22 cellular contexts compared by ENCODE assay signal in genomic region chr4:185369729-185370128, GRCh38.
"Had no signal": no experiment of that assay in that cellular context is flagged by ENCODE, and none has a peak within 500 bp of the region (broad histone marks: within the 10 kb centered on the region; RNA-seq: fewer than 3 reads in every experiment).

No MANE protein-coding gene starts in this region.

- DNase-seq: activated CD4-positive, alpha-beta T cell treated with anti-CD3 and anti-CD28 coated beads for 1 hour; activated CD4-positive, alpha-beta T cell treated with anti-CD3 and anti-CD28 coated beads, Interleukin-2, amount 50 U/mL, for 1 hour; activated gamma-delta T cell treated with Interleukin-2 at 50 U/mL for 16 hours; activated T-cell treated with anti-CD3 and anti-CD28 coated beads, Interleukin-2, amount 50 U/mL, for 1 hour; foreskin melanocyte; kidney; naive thymus-derived CD8-positive, alpha-beta T cell; stimulated activated CD4-positive, alpha-beta T cell treated with anti-CD3 and anti-CD28 coated beads, Interleukin-4, amount 100 ng/mL, for 4 hours; T-cell; tibial artery; WERI-Rb-1 had no signal

- H3K27ac ChIP-seq: ascending aorta, breast epithelium, coronary artery, epithelial cell of prostate, tibial artery, WERI-Rb-1 had no signal

- H3K4me3 Mint-ChIP-seq: activated naive CD4-positive, alpha-beta T cell treated with anti-CD3 and anti-CD28 coated beads, Interleukin-2, amount 50 U/mL, for 24 hours; central memory CD8-positive, alpha-beta T cell; mesothelial cell of epicardium; naive thymus-derived CD8-positive, alpha-beta T cell; stimulated activated naive CD8-positive, alpha-beta T cell treated with anti-CD3 and anti-CD28 coated beads, Interleukin-15, Interleukin-2, amounts not matched to agents 100 ng/mL and 50 ng/mL, for 24 hours; T-cell; T-helper 2 cell treated with Interferon-gamma antibody and Interleukin-4, amounts not matched to agents 5 μg/mL and 100 μg/mL, for 36 hours had no signal

- H3K9me3 ChIP-seq: ascending aorta, breast epithelium, tibial artery had no signal

- H3K27ac Mint-ChIP-seq: activated naive CD4-positive, alpha-beta T cell treated with anti-CD3 and anti-CD28 coated beads, Interleukin-2, amount 50 U/mL, for 24 hours; mesothelial cell of epicardium; naive thymus-derived CD8-positive, alpha-beta T cell; progenitor cell of endocrine pancreas; stimulated activated naive CD8-positive, alpha-beta T cell treated with anti-CD3 and anti-CD28 coated beads, Interleukin-15, Interleukin-2, amounts not matched to agents 100 ng/mL and 50 ng/mL, for 24 hours; T-cell; T-helper 2 cell treated with Interferon-gamma antibody and Interleukin-4, amounts not matched to agents 5 μg/mL and 100 μg/mL, for 36 hours had no signal

- H3K4me1 ChIP-seq: ascending aorta, breast epithelium, tibial artery had no signal

- H3K36me3 Mint-ChIP-seq: activated naive CD4-positive, alpha-beta T cell treated with anti-CD3 and anti-CD28 coated beads, Interleukin-2, amount 50 U/mL, for 24 hours had no signal

- H3K4me3 ChIP-seq: ascending aorta, breast epithelium, coronary artery, tibial artery had no signal

- H3K9me3 Mint-ChIP-seq: activated naive CD4-positive, alpha-beta T cell treated with anti-CD3 and anti-CD28 coated beads, Interleukin-2, amount 50 U/mL, for 24 hours; central memory CD8-positive, alpha-beta T cell; mesothelial cell of epicardium; naive thymus-derived CD8-positive, alpha-beta T cell; stimulated activated naive CD8-positive, alpha-beta T cell treated with anti-CD3 and anti-CD28 coated beads, Interleukin-15, Interleukin-2, amounts not matched to agents 100 ng/mL and 50 ng/mL, for 24 hours; T-cell; T-helper 2 cell treated with Interferon-gamma antibody and Interleukin-4, amounts not matched to agents 5 μg/mL and 100 μg/mL, for 36 hours had no signal

- FAIRE-seq: kidney, TTC549 had no signal

- H3K4me1 Mint-ChIP-seq: activated naive CD4-positive, alpha-beta T cell treated with anti-CD3 and anti-CD28 coated beads, Interleukin-2, amount 50 U/mL, for 24 hours; central memory CD8-positive, alpha-beta T cell; mesothelial cell of epicardium; naive thymus-derived CD8-positive, alpha-beta T cell; T-cell had no signal

- H3K27me3 ChIP-seq: ascending aorta, breast epithelium, tibial artery had no signal

- ATAC-seq: naive thymus-derived CD8-positive, alpha-beta T cell; T-cell had no signal

- H3K36me3 ChIP-seq: breast epithelium, WERI-Rb-1 had no signal
